In the genomic region with DNA sequence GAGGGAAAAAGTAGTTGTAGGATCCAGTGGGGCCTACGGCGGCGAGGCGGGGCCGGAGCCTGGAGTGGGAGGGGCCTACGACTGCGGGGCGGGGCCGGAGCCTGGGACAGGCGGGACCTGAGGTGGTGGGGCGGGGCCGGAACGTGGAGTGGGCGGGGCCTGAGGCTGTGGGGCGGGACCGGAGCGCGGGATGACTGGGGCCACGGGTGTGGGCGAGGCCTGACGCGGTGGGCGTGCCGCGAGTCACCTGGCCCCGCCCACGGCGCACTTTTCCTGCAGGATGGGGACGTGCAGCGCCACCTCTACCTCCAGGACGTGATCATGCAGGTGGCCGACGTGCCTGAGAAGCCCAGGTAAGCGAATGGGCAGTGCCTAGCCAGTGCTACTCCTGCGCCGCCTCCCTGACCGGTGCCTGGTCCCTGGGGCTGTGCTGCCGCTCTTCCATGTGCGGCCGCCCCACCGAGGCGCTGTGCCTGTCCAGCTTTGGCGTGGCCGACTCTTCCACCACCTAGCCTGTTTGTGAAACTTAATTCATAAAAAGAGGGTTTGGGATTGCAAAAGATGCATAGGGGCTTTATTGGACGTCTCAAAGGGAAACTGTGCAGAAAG, we compare ENCODE assay signal across 1 cellular context.
TF ChIP-seq lines count a peak whose summit lies in the region.

No MANE protein-coding gene starts in this region.

TF ChIP-seq in K562, 482 proteins besides CTCF, POLR2A, EP300 and RAD21:
- TF ChIP-seq RBM22 (IDR thresholded peaks at IDR 0.05; ENCODE audit: low read depth, low read length, poor library complexity, severe bottlenecking) (no peak), TBP (optimal IDR thresholded peaks at IDR 0.05; ENCODE audit: low read depth, low read length) (peak; percentile 15), CREB1 (IDR thresholded peaks at IDR 0.05) (peak; percentile 18; the same call in 1 of the 2 replicates), CREB1 (CRISPR knock-in tag; IDR thresholded peaks at IDR 0.05) (no peak), RBM17 (IDR thresholded peaks at IDR 0.05; ENCODE audit: borderline replicate concordance, low read depth, low read length) (no peak), FOSL1 (tag; conservative IDR thresholded peaks at IDR 0.05) (0 out of 2 replicates have a peak, but pooled peaks have one; percentile 6), SP1 (CRISPR knock-in tag; IDR thresholded peaks at IDR 0.05) (peak; percentile 82), ATF7 (IDR thresholded peaks at IDR 0.05) (peak; percentile 73; the same call in 1 of the 2 replicates), FOXA1 (IDR thresholded peaks at IDR 0.05; ENCODE audit: borderline replicate concordance) (no peak), CREM (IDR thresholded peaks at IDR 0.05; ENCODE audit: low read depth) (peak; percentile 38; the same call in 1 of the 2 replicates), MAZ (CRISPR knock-in tag; conservative IDR thresholded peaks at IDR 0.05 in 1 of 2, IDR thresholded peaks at IDR 0.05 in 1 of 2) (no peak), TCF3 (CRISPR knock-in tag; IDR thresholded peaks at IDR 0.05) (no peak), EGR1 (conservative IDR thresholded peaks at IDR 0.05) (peak; percentile 48)
- TF ChIP-seq, protein P1, sequence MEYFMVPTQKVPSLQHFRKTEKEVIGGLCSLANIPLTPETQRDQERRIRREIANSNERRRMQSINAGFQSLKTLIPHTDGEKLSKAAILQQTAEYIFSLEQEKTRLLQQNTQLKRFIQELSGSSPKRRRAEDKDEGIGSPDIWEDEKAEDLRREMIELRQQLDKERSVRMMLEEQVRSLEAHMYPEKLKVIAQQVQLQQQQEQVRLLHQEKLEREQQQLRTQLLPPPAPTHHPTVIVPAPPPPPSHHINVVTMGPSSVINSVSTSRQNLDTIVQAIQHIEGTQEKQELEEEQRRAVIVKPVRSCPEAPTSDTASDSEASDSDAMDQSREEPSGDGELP (CRISPR knock-in tag; IDR thresholded peaks at IDR 0.05; ENCODE audit: borderline replicate concordance), result peak; percentile 22; the same call in 1 of the 2 replicates
